ENCODE assay signal across 8 cellular contexts in the genomic region with DNA sequence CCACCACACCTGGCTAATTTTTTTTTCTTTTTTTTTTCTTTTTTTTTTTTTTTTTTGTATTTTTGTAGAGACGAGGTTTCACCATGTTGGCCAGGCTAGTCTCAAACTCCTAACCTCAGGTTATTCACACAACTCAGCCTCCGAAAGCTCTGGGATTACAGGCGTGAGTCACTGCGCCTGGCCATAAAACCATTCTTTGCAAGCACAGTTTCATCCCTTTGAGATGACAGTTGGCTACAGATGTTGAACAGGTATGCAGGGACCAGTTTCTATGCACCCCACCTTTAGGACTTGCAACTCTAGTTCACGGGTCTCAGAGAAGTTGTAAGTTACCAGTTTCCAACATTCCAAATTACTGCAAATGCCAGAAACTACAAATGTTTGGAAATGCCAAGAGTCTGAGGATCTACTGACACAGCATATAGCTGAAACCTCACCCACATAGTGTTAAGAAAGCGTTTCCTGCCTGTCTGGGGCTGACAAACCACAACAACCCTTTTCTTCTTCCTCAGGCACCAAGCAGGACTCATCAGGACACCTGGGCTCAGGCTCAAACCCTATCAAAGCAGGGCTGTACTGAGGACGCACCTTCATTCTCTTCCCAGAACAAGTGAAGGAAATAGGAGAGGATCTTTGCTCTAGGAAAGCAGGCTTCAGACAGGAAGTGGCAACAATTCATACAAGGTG. TPM values are rescaled to one million over a fixed set of nuclear protein-coding genes. Genes with fewer than 3 reads are reported as not detected.
DNase-seq lines count a peak whose midpoint lies in the region; ATAC-seq and TF ChIP-seq lines count a peak whose summit lies in the region.

No MANE protein-coding gene starts in this region.

- H3K4me2 ChIP-seq in BLaER1 treated with 17β-estradiol and CSF1 and Interleukin-3, amounts not matched to agents 10 nM and 100 nM = peak overlapping the region; percentile 82 to 95 (median 89)

- no peak for TF ChIP-seq EP300 in transverse colon (IDR thresholded peaks at IDR 0.05; ENCODE audit: low read depth)

- peak overlapping the region; percentile 75 to 92 (median 83); a peak in 21 of 22 replicates for H3K9ac ChIP-seq in BLaER1 treated with 17β-estradiol and CSF1 and Interleukin-3, amounts not matched to agents 10 nM and 100 nM

- intact Hi-C loops in transverse colon (cut with DNase I; ENCODE audit: low total_unique reads) = no loop called here

- peaks cover 0 to 7% (median 0%) of the 10 kb centered on the region in 11 experiments; a peak in 1 of 22 replicates for H3K36me3 ChIP-seq in BLaER1 treated with 17β-estradiol and CSF1 and Interleukin-3, amounts not matched to agents 10 nM and 100 nM
- no peaks in the 10 kb centered on the region for H3K36me3 ChIP-seq in transverse colon

- in situ Hi-C loops in transverse colon (cut with MboI; ENCODE audit: low pct_ligation_motif_present in 1 of 4, low pct_unique_long_range_greater_than_20kb in 1 of 4, low sequenced_read_pairs in 3 of 4) = no loop called here

- H3K4me1 ChIP-seq in BLaER1 treated with 17β-estradiol and CSF1 and Interleukin-3, amounts not matched to agents 10 nM and 100 nM = peaks cover 69 to 96% (median 83%) of the 10 kb centered on the region in 10 experiments
- peaks cover 9 to 33% (median 13%) of the 10 kb centered on the region in 4 donors for H3K4me1 ChIP-seq in transverse colon

- peak; percentile 27 for DNase-seq in activated CD4-positive, alpha-beta T cell treated with anti-CD3 and anti-CD28 coated beads, Interleukin-2, amount 50 U/mL, for 1 hour
- peak; percentile 59 for DNase-seq in fibroblast of the aortic adventitia (ENCODE audit: low read depth)
- peak; percentile 38 for DNase-seq in transverse colon
- DNase-seq in dedifferentiated amniotic fluid mesenchymal stem cell (ENCODE audit: extremely low spot score) = no peak
- DNase-seq in cerebellum (ENCODE audit: low spot score) = no peak

- peak overlapping the region; percentile 89 to 98 (median 96) for H3K27ac ChIP-seq in BLaER1 treated with 17β-estradiol and CSF1 and Interleukin-3, amounts not matched to agents 10 nM and 100 nM
- H3K27ac ChIP-seq in transverse colon = peak overlapping the region; percentile 45 to 79 (median 77)

- H4K20me1 ChIP-seq in BLaER1 treated with 17β-estradiol and CSF1 and Interleukin-3, amounts not matched to agents 10 nM and 100 nM = no peaks in the 10 kb centered on the region

- H3K4me3 ChIP-seq in BLaER1 treated with 17β-estradiol and CSF1 and Interleukin-3, amounts not matched to agents 10 nM and 100 nM = peak overlapping the region in 6 of 10 experiments; percentile 8 to 26 (median 22); a peak in 11 of 20 replicates
- no peak overlapping the region for H3K4me3 ChIP-seq in fibroblast of the aortic adventitia (ENCODE audit: low read depth, low read length)
- H3K4me3 ChIP-seq in transverse colon = no peak overlapping the region

- peak; percentile 49 for ATAC-seq in GM19468 (IDR thresholded peaks at IDR 0.05; ENCODE audit: extremely low read depth, unreplicated experiment)
- peak; percentile 53 for ATAC-seq in HG03520 (IDR thresholded peaks at IDR 0.05; ENCODE audit: unreplicated experiment)

- H3K9me3 ChIP-seq in BLaER1 treated with 17β-estradiol and CSF1 and Interleukin-3, amounts not matched to agents 10 nM and 100 nM (replicated peaks in 1 of 11) = no peaks in the 10 kb centered on the region; a peak in 1 of 22 replicates
- H3K9me3 ChIP-seq in transverse colon = no peaks in the 10 kb centered on the region

- 49% methylated on average over 7 of the region's 7 CpGs; no CpG with 5 or more reads in 1 of the 2 donors for WGBS in transverse colon (ENCODE audit: low coverage in 1 of 2), 2 donors

- TF ChIP-seq CTCF in fibroblast of the aortic adventitia (IDR thresholded peaks at IDR 0.05; ENCODE audit: insufficient read depth, low read length) = no peak
- no peak for TF ChIP-seq CTCF in transverse colon (IDR thresholded peaks at IDR 0.05)

- TF ChIP-seq POLR2A in transverse colon (IDR thresholded peaks at IDR 0.05) = no peak

- H3K27me3 ChIP-seq in BLaER1 treated with 17β-estradiol and CSF1 and Interleukin-3, amounts not matched to agents 10 nM and 100 nM = no peaks in the 10 kb centered on the region
- no peaks in the 10 kb centered on the region for H3K27me3 ChIP-seq in transverse colon

RNA-seq across cellular contexts. Expression of a gene that starts 22.9 kb away (rescaled TPM):
- 26.2 and 65.8 TPM in 2 replicates for total RNA-seq in fibroblast of the aortic adventitia (ENCODE audit: low replicate concordance)
- 10 to 100 TPM in 2 of 4 donors, 1 to 10 TPM in 2; 5.2 to 21.8 (median 13.0) TPM for total RNA-seq in transverse colon
- 5.6 TPM for total RNA-seq in cerebellum

Comparison
In these comparisons a context has a peak if more than half of its experiments do, and no peak if none do; other contexts are left out.
1. H3K4me3 ChIP-seq: peak in BLaER1 treated with 17β-estradiol and CSF1 and Interleukin-3, amounts not matched to agents 10 nM and 100 nM (6 of 10); none in fibroblast of the aortic adventitia (single experiment) and transverse colon (0 of 4).
2. DNase-seq: peak in activated CD4-positive, alpha-beta T cell treated with anti-CD3 and anti-CD28 coated beads, Interleukin-2, amount 50 U/mL, for 1 hour (single experiment), fibroblast of the aortic adventitia (single experiment) and transverse colon (single experiment); none in dedifferentiated amniotic fluid mesenchymal stem cell (single experiment) and cerebellum (single experiment).